20 cellular contexts compared by ENCODE assay signal in genomic region chr10:11186330-11186729, GRCh38.
A peak's percentile ranks its signal among the peaks of the same experiment; 100 is the strongest.
DNase-seq lines count a peak whose midpoint lies in the region; TF ChIP-seq lines count a peak whose summit lies in the region.
"Had no signal": no experiment of that assay in that cellular context is flagged by ENCODE, and none has a peak within 500 bp of the region (broad histone marks: within the 10 kb centered on the region; RNA-seq: fewer than 3 reads in every experiment).

No MANE protein-coding gene starts in this region.

- DNase-seq in activated naive CD4-positive, alpha-beta T cell treated with anti-CD3 and anti-CD28 coated beads, Interleukin-2, amount 10 ng/mL, durations not matched to agents 7 days and 5 days, result no peak
- DNase-seq in activated naive CD4-positive, alpha-beta T cell (lab: John Stamatoyannopoulos, UW), result no peak
- no peak for DNase-seq in activated T-helper 2 cell treated with anti-CD3 and anti-CD28 coated beads, Interferon-gamma antibody, Interleukin-2, Interleukin-4, amounts not matched to agents 10 μg/mL and 5 μg/mL and 100 μg/mL, durations not matched to agents 14 hours and 24 hours and 36 hours (ENCODE audit: low spot score)
- DNase-seq in GOT3 (lab: John Stamatoyannopoulos, UW) (no peak), NK-92 (lab: John Stamatoyannopoulos, UW; ENCODE audit: unreplicated experiment) (no peak)
- no peak for DNase-seq in stimulated activated CD8-positive, alpha-beta memory T cell treated with anti-CD3 and anti-CD28 coated beads, Interleukin-4, amount 100 ng/mL, for 48 hours
- DNase-seq: brain microvascular endothelial cell; DND-41; H7; left cardiac atrium; NCI-H1092 treated with DMSO at 0.1 percent for 48 hours; NCI-H2029; NCI-H345; Peyer's patch; SJCRH30; small intestine; stimulated activated CD4-positive, alpha-beta T cell treated with anti-CD3 and anti-CD28 coated beads, Interleukin-2, amount 100 ng/mL, for 48 hours; upper lobe of left lung had no signal

- H3K27me3 ChIP-seq in Loucy (ENCODE audit: insufficient read depth, low read length, poor library complexity, severe bottlenecking) (no peaks in the 10 kb centered on the region), neutrophil (no peaks in the 10 kb centered on the region)
- H3K27me3 ChIP-seq: brain microvascular endothelial cell, Peyer's patch, SJCRH30, upper lobe of left lung had no signal

- TF ChIP-seq CTCF in Loucy (conservative IDR thresholded peaks at IDR 0.05; ENCODE audit: low read length) (no peak), neutrophil (IDR thresholded peaks at IDR 0.05) (no peak)

- intact Hi-C loops in activated T-helper 2 cell treated with anti-CD3 and anti-CD28 coated beads, Interferon-gamma antibody, Interleukin-2, Interleukin-4, amounts not matched to agents 10 μg/mL and 5 μg/mL and 100 μg/mL, durations not matched to agents 14 hours and 24 hours and 36 hours (cut with micrococcal nuclease), result no loop called here

- H3K4me1 ChIP-seq in Loucy (ENCODE audit: insufficient read depth, low read length, poor library complexity, severe bottlenecking) (peaks cover 77% of the 10 kb centered on the region), neutrophil (ENCODE audit: control insufficient read depth in 1 of 2, insufficient read depth in 1 of 2, low read depth in 1 of 2, low read length in 1 of 2) (peaks cover 57 to 84% of the 10 kb centered on the region in 2 experiments)
- H3K4me1 ChIP-seq: SJCRH30 had no signal

- H3K4me3 Mint-ChIP-seq in activated naive CD4-positive, alpha-beta T cell treated with anti-CD3 and anti-CD28 coated beads, Interleukin-2, amount 10 ng/mL, durations not matched to agents 7 days and 5 days, result no peak overlapping the region
- H3K4me3 Mint-ChIP-seq in activated T-helper 2 cell treated with anti-CD3 and anti-CD28 coated beads, Interferon-gamma antibody, Interleukin-2, Interleukin-4, amounts not matched to agents 10 μg/mL and 5 μg/mL and 100 μg/mL, durations not matched to agents 14 hours and 24 hours and 36 hours (ENCODE audit: low read depth), result peak overlapping the region; percentile 60

- H3K36me3 Mint-ChIP-seq in activated naive CD4-positive, alpha-beta T cell treated with anti-CD3 and anti-CD28 coated beads, Interleukin-2, amount 10 ng/mL, durations not matched to agents 7 days and 5 days, result peaks cover 94% of the 10 kb centered on the region
- peaks cover 100% of the 10 kb centered on the region for H3K36me3 Mint-ChIP-seq in activated T-helper 2 cell treated with anti-CD3 and anti-CD28 coated beads, Interferon-gamma antibody, Interleukin-2, Interleukin-4, amounts not matched to agents 10 μg/mL and 5 μg/mL and 100 μg/mL, durations not matched to agents 14 hours and 24 hours and 36 hours (ENCODE audit: low read depth)

- H3K36me3 ChIP-seq in Loucy (ENCODE audit: insufficient read depth, low read length) (peaks cover 99% of the 10 kb centered on the region), neutrophil (peaks cover 51% of the 10 kb centered on the region)
- H3K36me3 ChIP-seq: brain microvascular endothelial cell had no signal

- no peaks in the 10 kb centered on the region for H3K9me2 ChIP-seq in Loucy (replicated peaks; ENCODE audit: low read depth, low read length)

- H3K4me3 ChIP-seq in Loucy (ENCODE audit: low read length, poor library complexity, severe bottlenecking), result peak overlapping the region; percentile 30
- H3K4me3 ChIP-seq in neutrophil (ENCODE audit: low read depth in 1 of 2, low read length in 1 of 2), result no peak overlapping the region
- H3K4me3 ChIP-seq: Peyer's patch, SJCRH30, upper lobe of left lung had no signal

- H3F3A ChIP-seq in Loucy (ENCODE audit: low read depth), result no peaks in the 10 kb centered on the region

- no peak overlapping the region for H2AFZ ChIP-seq in Loucy (ENCODE audit: low read length)

- peak overlapping the region; percentile 49 for H3K4me2 ChIP-seq in Loucy (ENCODE audit: low read depth, low read length, poor library complexity, severe bottlenecking)

- no peaks in the 10 kb centered on the region for H3K27me3 Mint-ChIP-seq in activated naive CD4-positive, alpha-beta T cell treated with anti-CD3 and anti-CD28 coated beads, Interleukin-2, amount 10 ng/mL, durations not matched to agents 7 days and 5 days
- no peaks in the 10 kb centered on the region for H3K27me3 Mint-ChIP-seq in activated T-helper 2 cell treated with anti-CD3 and anti-CD28 coated beads, Interferon-gamma antibody, Interleukin-2, Interleukin-4, amounts not matched to agents 10 μg/mL and 5 μg/mL and 100 μg/mL, durations not matched to agents 14 hours and 24 hours and 36 hours (ENCODE audit: low read depth)

- CTCF ChIA-PET in activated naive CD4-positive, alpha-beta T cell treated with anti-CD3 and anti-CD28 coated beads, Interleukin-2, amount 10 ng/mL, durations not matched to agents 7 days and 5 days (lab: Charles Lee), result no interaction called here

- peaks cover 97% of the 10 kb centered on the region for H3K4me1 Mint-ChIP-seq in activated naive CD4-positive, alpha-beta T cell treated with anti-CD3 and anti-CD28 coated beads, Interleukin-2, amount 10 ng/mL, durations not matched to agents 7 days and 5 days
- peaks cover 83% of the 10 kb centered on the region for H3K4me1 Mint-ChIP-seq in activated T-helper 2 cell treated with anti-CD3 and anti-CD28 coated beads, Interferon-gamma antibody, Interleukin-2, Interleukin-4, amounts not matched to agents 10 μg/mL and 5 μg/mL and 100 μg/mL, durations not matched to agents 14 hours and 24 hours and 36 hours (ENCODE audit: low read depth)

- peaks cover 16% of the 10 kb centered on the region for H3K9me3 Mint-ChIP-seq in activated naive CD4-positive, alpha-beta T cell treated with anti-CD3 and anti-CD28 coated beads, Interleukin-2, amount 10 ng/mL, durations not matched to agents 7 days and 5 days
- H3K9me3 Mint-ChIP-seq in activated T-helper 2 cell treated with anti-CD3 and anti-CD28 coated beads, Interferon-gamma antibody, Interleukin-2, Interleukin-4, amounts not matched to agents 10 μg/mL and 5 μg/mL and 100 μg/mL, durations not matched to agents 14 hours and 24 hours and 36 hours, result peaks cover 39% of the 10 kb centered on the region

- H3K9me3 ChIP-seq in Loucy (ENCODE audit: insufficient read depth, low read depth, low read length) (no peaks in the 10 kb centered on the region; the same call in 1 of the 2 replicates), neutrophil (no peaks in the 10 kb centered on the region)

- peaks cover 99% of the 10 kb centered on the region for H4K20me1 ChIP-seq in Loucy (ENCODE audit: insufficient read depth, low read length, poor library complexity, severe bottlenecking)

- H3K9ac ChIP-seq in Loucy (ENCODE audit: low read depth, low read length, poor library complexity, severe bottlenecking), result no peak overlapping the region

- peak overlapping the region; percentile 43 for H3K27ac Mint-ChIP-seq in activated naive CD4-positive, alpha-beta T cell treated with anti-CD3 and anti-CD28 coated beads, Interleukin-2, amount 10 ng/mL, durations not matched to agents 7 days and 5 days
- H3K27ac Mint-ChIP-seq in activated T-helper 2 cell treated with anti-CD3 and anti-CD28 coated beads, Interferon-gamma antibody, Interleukin-2, Interleukin-4, amounts not matched to agents 10 μg/mL and 5 μg/mL and 100 μg/mL, durations not matched to agents 14 hours and 24 hours and 36 hours, result peak overlapping the region; percentile 79

- peaks cover 100% of the 10 kb centered on the region for H3K79me2 ChIP-seq in Loucy (ENCODE audit: insufficient read depth, low read length)

- H3K27ac ChIP-seq in neutrophil, result peak overlapping the region; percentile 44
- H3K27ac ChIP-seq: brain microvascular endothelial cell, Peyer's patch, SJCRH30, upper lobe of left lung had no signal
